ENCODE assay signal across 8 cellular contexts in the genomic region with DNA sequence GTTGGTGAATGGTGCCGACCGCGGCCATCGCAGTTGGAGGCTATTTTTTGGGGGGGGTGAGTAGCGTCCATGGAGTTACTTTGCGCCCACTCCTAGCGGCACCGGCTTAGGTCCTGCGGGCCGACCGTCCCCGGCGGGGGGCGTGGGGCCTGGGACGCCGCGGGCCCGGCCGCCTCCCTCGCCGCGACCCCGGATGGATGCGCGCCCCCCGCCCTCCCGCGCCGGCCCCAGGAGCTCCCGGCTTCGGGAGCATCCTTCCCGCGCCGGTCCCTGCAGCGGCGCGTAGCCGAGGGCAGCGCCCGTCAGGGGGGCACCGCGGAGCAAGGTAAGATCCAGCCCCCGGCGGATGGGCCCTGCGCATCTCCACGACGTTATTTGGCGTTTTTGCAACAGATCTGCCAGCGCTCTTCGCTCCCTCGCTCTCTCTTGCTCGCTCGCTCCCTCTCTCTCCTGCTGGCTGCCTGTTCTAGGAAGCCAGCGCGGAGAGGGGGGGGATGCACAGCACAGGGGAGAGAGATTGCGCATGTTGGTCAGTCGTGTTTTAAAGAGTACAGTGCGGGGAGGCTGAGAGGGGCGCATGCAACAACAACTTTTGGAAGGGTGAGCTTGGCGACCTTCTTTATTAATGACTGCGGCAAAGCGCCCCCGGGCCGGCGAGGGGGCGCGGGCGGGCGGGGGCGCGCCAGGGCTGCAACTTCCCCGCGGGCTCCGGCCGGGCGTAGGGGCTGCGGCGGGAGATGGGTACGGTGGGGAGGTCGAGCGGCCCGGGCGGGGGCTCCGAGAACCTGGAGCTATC. TPM values are rescaled to one million over a fixed set of nuclear protein-coding genes. Genes with fewer than 3 reads are reported as not detected.
DNase-seq lines count a peak whose midpoint lies in the region; ATAC-seq and TF ChIP-seq lines count a peak whose summit lies in the region.

No MANE protein-coding gene starts in this region.

- H3K4me1 ChIP-seq in Karpas-422 (ENCODE audit: low read length) = peaks cover 66% of the 10 kb centered on the region

- peak overlapping the region; percentile 99 for H3K4me3 Mint-ChIP-seq in activated naive CD8-positive, alpha-beta T cell treated with anti-CD3 and anti-CD28 coated beads, Interleukin-2, amount 50 U/mL, for 24 hours
- peak overlapping the region; percentile 98 for H3K4me3 Mint-ChIP-seq in type B pancreatic cell

- peak overlapping the region; percentile 92 for H3K4me2 ChIP-seq in Karpas-422 (ENCODE audit: low read depth, low read length, poor library complexity, severe bottlenecking)

- H3K9me3 Mint-ChIP-seq in activated naive CD8-positive, alpha-beta T cell treated with anti-CD3 and anti-CD28 coated beads, Interleukin-2, amount 50 U/mL, for 24 hours = no peaks in the 10 kb centered on the region
- no peaks in the 10 kb centered on the region for H3K9me3 Mint-ChIP-seq in type B pancreatic cell

- POLR2A ChIA-PET in AG04450 (lab: Yijun Ruan, JAX) = interaction anchor here (0.6 to 1.6 kb wide), 6 partner anchors 10 to 154 kb away, joined by 3 to 6 read pairs (median 4); partner anchors contain the start of gene CDKN2AIPNL

- intact Hi-C loops in head of caudate nucleus (cut with DNase I) = loop anchor here (2.0 to 10.0 kb wide), 3 partner anchors 51 to 349 kb away; partner anchors contain the start of genes TXNDC15 and UBE2B

- TF ChIP-seq CTCF in AG04450 (IDR thresholded peaks at IDR 0.05; ENCODE audit: low read depth, low read length) (peak; percentile 29), omental fat pad (IDR thresholded peaks at IDR 0.05) (no peak), type B pancreatic cell (conservative IDR thresholded peaks at IDR 0.05) (no peak)

- H3K27me3 ChIP-seq in AG04450 (ENCODE audit: control insufficient read depth, insufficient read depth, low read length) = peaks cover 4% of the 10 kb centered on the region
- no peaks in the 10 kb centered on the region for H3K27me3 ChIP-seq in Karpas-422 (ENCODE audit: low read length)

- peak overlapping the region; percentile 73 for H3K4me3 ChIP-seq in AG04450 (ENCODE audit: low read depth, low read length)
- H3K4me3 ChIP-seq in Karpas-422 (ENCODE audit: low read length) = peak overlapping the region; percentile 94
- H3K4me3 ChIP-seq in SK-N-MC = peak overlapping the region; percentile 90

- H3K36me3 ChIP-seq in Karpas-422 (ENCODE audit: insufficient read depth, low read length) = peaks cover 8% of the 10 kb centered on the region; the same call in 1 of the 2 replicates
- H3K36me3 ChIP-seq in SK-N-MC (ENCODE audit: insufficient read depth, low read length) = no peaks in the 10 kb centered on the region

- peaks cover 25% of the 10 kb centered on the region for H4K20me1 ChIP-seq in Karpas-422 (ENCODE audit: insufficient read depth, low read depth, low read length)

- H3K9ac ChIP-seq in Karpas-422 (ENCODE audit: low read length) = peak overlapping the region; percentile 99
- H3K9ac ChIP-seq in SK-N-MC (ENCODE audit: insufficient read length) = peak overlapping the region; percentile 56

- peaks cover 2% of the 10 kb centered on the region for H3K27me3 Mint-ChIP-seq in activated naive CD8-positive, alpha-beta T cell treated with anti-CD3 and anti-CD28 coated beads, Interleukin-2, amount 50 U/mL, for 24 hours
- H3K27me3 Mint-ChIP-seq in type B pancreatic cell = peaks cover 36% of the 10 kb centered on the region

- peaks cover 45% of the 10 kb centered on the region for H3K4me1 Mint-ChIP-seq in activated naive CD8-positive, alpha-beta T cell treated with anti-CD3 and anti-CD28 coated beads, Interleukin-2, amount 50 U/mL, for 24 hours
- H3K4me1 Mint-ChIP-seq in type B pancreatic cell (ENCODE audit: unreplicated experiment) = peaks cover 15% of the 10 kb centered on the region

- DNase-seq in AG04450 (ENCODE audit: low read depth, low spot score) = peak; percentile 50
- DNase-seq in GM19238 (ENCODE audit: insufficient read length, low spot score) = peak; percentile 65
- DNase-seq in Karpas-422 = peak; percentile 87
- no peak for DNase-seq in SK-N-MC (ENCODE audit: low read depth, low spot score)
- DNase-seq in activated naive CD8-positive, alpha-beta T cell treated with anti-CD3 and anti-CD28 coated beads, Interleukin-2, amount 50 U/mL, for 24 hours = peak; percentile 63
- peak; percentile 52 to 91 (median 78) for DNase-seq in head of caudate nucleus
- peak; percentile 30 for DNase-seq in omental fat pad (ENCODE audit: low spot score)
- DNase-seq in type B pancreatic cell (ENCODE audit: extremely low spot score, unreplicated experiment) = peak; percentile 76

- no peak overlapping the region for H2AFZ ChIP-seq in Karpas-422 (ENCODE audit: low read length)

- ATAC-seq in activated naive CD8-positive, alpha-beta T cell treated with anti-CD3 and anti-CD28 coated beads, Interleukin-2, amount 50 U/mL, for 24 hours = no peak
- ATAC-seq in omental fat pad (ENCODE audit: low FRiP score) = peak; percentile 28

- H3K36me3 Mint-ChIP-seq in activated naive CD8-positive, alpha-beta T cell treated with anti-CD3 and anti-CD28 coated beads, Interleukin-2, amount 50 U/mL, for 24 hours (ENCODE audit: low read depth) = no peaks in the 10 kb centered on the region
- H3K36me3 Mint-ChIP-seq in type B pancreatic cell = no peaks in the 10 kb centered on the region

- CTCF ChIA-PET in AG04450 (lab: Charles Lee) = interaction anchor here (0.6 to 4.2 kb wide), 5 partner anchors 61 to 156 kb away, joined by 4 to 21 read pairs (median 6); partner anchors contain the start of gene CDKN2AIPNL

- H3K9me2 ChIP-seq in Karpas-422 (replicated peaks; ENCODE audit: insufficient read depth, low read length) = no peaks in the 10 kb centered on the region

- peak overlapping the region; percentile 97 for H3K27ac Mint-ChIP-seq in activated naive CD8-positive, alpha-beta T cell treated with anti-CD3 and anti-CD28 coated beads, Interleukin-2, amount 50 U/mL, for 24 hours
- H3K27ac Mint-ChIP-seq in type B pancreatic cell = peak overlapping the region; percentile 93

- peaks cover 52% of the 10 kb centered on the region for H3K79me2 ChIP-seq in Karpas-422 (ENCODE audit: low read length)

- peaks cover 5% of the 10 kb centered on the region; the same call in 1 of the 2 replicates for H3K9me3 ChIP-seq in AG04450 (ENCODE audit: control insufficient read depth, insufficient read depth, low read length)
- H3K9me3 ChIP-seq in Karpas-422 (ENCODE audit: low read length) = no peaks in the 10 kb centered on the region
- no peaks in the 10 kb centered on the region for H3K9me3 ChIP-seq in SK-N-MC (ENCODE audit: low read depth, low read length)

- H3K27ac ChIP-seq in AG04450 (ENCODE audit: low read depth, low read length) = peak overlapping the region; percentile 52
- H3K27ac ChIP-seq in Karpas-422 (ENCODE audit: low read length) = peak overlapping the region; percentile 97
- peak overlapping the region; percentile 64; the same call in 1 of the 2 replicates for H3K27ac ChIP-seq in SK-N-MC

RNA-seq across cellular contexts. Expression of gene JADE2, which starts 0.4 kb away (rescaled TPM):
- polyA plus RNA-seq in AG04450 (2011; rRNA removed) = 12.4 and 13.2 TPM in 2 replicates
- 31.0 and 32.7 TPM in 2 replicates for polyA minus RNA-seq in AG04450 (2011; rRNA and poly(A)+ RNA removed)
- 82.1 and 139 TPM in 2 replicates for total RNA-seq in Karpas-422 (2014; rRNA removed; shearing (Covaris generic); ENCODE audit: low replicate concordance)
- total RNA-seq in omental fat pad (10 to 100 TPM; 17.8 to 72.7 (median 33.8) TPM), type B pancreatic cell (ENCODE audit: low replicate concordance) (10.8 and 29.8 TPM in 2 replicates)
